38 cellular contexts compared by ENCODE assay signal in genomic region chr1:50066806-50067205, GRCh38. TPM values are rescaled to one million over a fixed set of nuclear protein-coding genes. Genes with fewer than 3 reads are reported as not detected.
"Had no signal": no experiment of that assay in that cellular context is flagged by ENCODE, and none has a peak within 500 bp of the region (broad histone marks: within the 10 kb centered on the region; RNA-seq: fewer than 3 reads in every experiment).

No MANE protein-coding gene starts in this region.

- ATAC-seq: activated CD4-positive, alpha-beta T cell treated with anti-CD3 and anti-CD28 coated beads for 36 hours; activated CD4-positive, CD25-positive, alpha-beta regulatory T cell treated with anti-CD3 and anti-CD28 coated beads, Interleukin-2, amount 50 U/mL, for 24 hours; activated CD8-positive, alpha-beta memory T cell treated with anti-CD3 and anti-CD28 coated beads, Interleukin-2, amount 10 ng/mL, durations not matched to agents 7 days and 5 days; activated CD8-positive, alpha-beta T cell treated with anti-CD3 and anti-CD28 coated beads, Interleukin-2, amount 10 ng/mL, durations not matched to agents 7 days and 5 days; activated naive CD8-positive, alpha-beta T cell treated with anti-CD3 and anti-CD28 coated beads, Interleukin-2, amount 50 U/mL, for 24 hours; body of pancreas; effector memory CD8-positive, alpha-beta T cell; gastroesophageal sphincter; WTC11 had no signal

- H2AFZ ChIP-seq: hepatocyte had no signal

- H3K27me3 ChIP-seq: adrenal gland, body of pancreas, esophagus squamous epithelium, gastroesophageal sphincter, heart right ventricle, hepatocyte had no signal

- H3K27ac ChIP-seq: adrenal gland, body of pancreas, esophagus squamous epithelium, gastroesophageal sphincter, heart right ventricle, hepatocyte, VCaP had no signal

- DNase-seq: activated CD4-positive, alpha-beta memory T cell treated with anti-CD3 and anti-CD28 coated beads for 36 hours; activated CD4-positive, alpha-beta T cell treated with anti-CD3 and anti-CD28 coated beads for 36 hours; activated CD4-positive, alpha-beta T cell treated with anti-CD3 and anti-CD28 coated beads, Interleukin-2, amount 10 ng/mL, durations not matched to agents 24 days and 14 days; activated CD8-positive, alpha-beta memory T cell treated with anti-CD3 and anti-CD28 coated beads, Interleukin-2, amount 10 ng/mL, durations not matched to agents 7 days and 5 days; activated CD8-positive, alpha-beta memory T cell treated with anti-CD3 and anti-CD28 coated beads, Interleukin-2, amount 50 U/mL, for 4 hours; activated CD8-positive, alpha-beta T cell treated with anti-CD3 and anti-CD28 coated beads, Interleukin-2, amount 10 ng/mL, durations not matched to agents 7 days and 5 days; activated effector memory CD4-positive, alpha-beta T cell treated with anti-CD3 and anti-CD28 coated beads, Interleukin-2, amount 50 U/mL, for 16 hours; activated naive CD4-positive, alpha-beta T cell treated with anti-CD3 and anti-CD28 coated beads for 36 hours; activated naive CD8-positive, alpha-beta T cell treated with anti-CD3 and anti-CD28 coated beads for 36 hours; activated naive CD8-positive, alpha-beta T cell treated with anti-CD3 and anti-CD28 coated beads, Interleukin-2, amount 50 U/mL, for 24 hours; activated T-cell treated with anti-CD3 and anti-CD28 coated beads, Interleukin-2, amount 50 U/mL, for 1 hour; activated T-cell treated with anti-CD3 and anti-CD28 coated beads, Interleukin-2, amount 50 U/mL, for 48 hours; adrenal gland; amygdala; aorta; body of pancreas; caudate nucleus; cortex of kidney; dermis blood vessel endothelial cell; effector CD4-positive, alpha-beta T cell; effector memory CD8-positive, alpha-beta T cell; erythroblast; esophagus squamous epithelium; foreskin melanocyte; heart right ventricle; T-helper 2 cell had no signal

- H3K4me1 ChIP-seq: adrenal gland, body of pancreas, esophagus squamous epithelium, gastroesophageal sphincter had no signal

- H3K36me3 ChIP-seq: adrenal gland, esophagus squamous epithelium, gastroesophageal sphincter, heart right ventricle had no signal

- H3K4me3 ChIP-seq: adrenal gland, body of pancreas, esophagus squamous epithelium, gastroesophageal sphincter, heart right ventricle, hepatocyte had no signal

- H3K9me3 ChIP-seq: adrenal gland, body of pancreas, esophagus squamous epithelium, gastroesophageal sphincter, heart right ventricle had no signal

- H3K4me2 ChIP-seq: hepatocyte had no signal

RNA-seq across cellular contexts. Expression of gene ELAVL4, which starts 41.9 kb away (rescaled TPM):
- total RNA-seq: activated CD4-positive, alpha-beta memory T cell treated with anti-CD3 and anti-CD28 coated beads for 36 hours; activated CD4-positive, alpha-beta T cell treated with anti-CD3 and anti-CD28 coated beads for 36 hours; activated CD4-positive, alpha-beta T cell treated with anti-CD3 and anti-CD28 coated beads, Interleukin-2, amount 10 ng/mL, durations not matched to agents 24 days and 14 days; activated CD8-positive, alpha-beta memory T cell treated with anti-CD3 and anti-CD28 coated beads for 36 hours; activated CD8-positive, alpha-beta memory T cell treated with anti-CD3 and anti-CD28 coated beads, Interleukin-2, amount 10 ng/mL, durations not matched to agents 7 days and 5 days; activated CD8-positive, alpha-beta T cell treated with anti-CD3 and anti-CD28 coated beads, Interleukin-2, amount 10 ng/mL, durations not matched to agents 7 days and 5 days; activated naive CD4-positive, alpha-beta T cell treated with anti-CD3 and anti-CD28 coated beads for 36 hours; activated naive CD8-positive, alpha-beta T cell treated with anti-CD3 and anti-CD28 coated beads for 36 hours; activated T-helper 1 cell treated with anti-CD3 and anti-CD28 coated beads, Interleukin-12 subunit alpha, Interleukin-12 subunit beta, Interleukin-2, Interleukin-4 antibody, amounts not matched to agents 30 ng/mL and 10 ng/mL and 1 ng/mL, durations not matched to agents 14 hours and 24 hours and 36 hours; activated T-helper 2 cell treated with anti-CD3 and anti-CD28 coated beads, Interferon-gamma antibody, Interleukin-2, Interleukin-4, amounts not matched to agents 10 μg/mL and 5 μg/mL and 100 μg/mL, durations not matched to agents 14 hours and 24 hours and 36 hours; chondrocyte; dermis blood vessel endothelial cell; esophagus squamous epithelium; fibroblast of lung; fibroblast of villous mesenchyme; glomerular endothelial cell had no signal
- polyA plus RNA-seq: fibroblast of lung had no signal

RNA-seq across cellular contexts. Expression of gene AGBL4, which starts 43.1 kb away (rescaled TPM):
- total RNA-seq: activated CD4-positive, alpha-beta memory T cell treated with anti-CD3 and anti-CD28 coated beads for 36 hours; activated CD4-positive, alpha-beta T cell treated with anti-CD3 and anti-CD28 coated beads for 36 hours; activated CD4-positive, alpha-beta T cell treated with anti-CD3 and anti-CD28 coated beads, Interleukin-2, amount 10 ng/mL, durations not matched to agents 24 days and 14 days; activated CD8-positive, alpha-beta memory T cell treated with anti-CD3 and anti-CD28 coated beads for 36 hours; activated CD8-positive, alpha-beta memory T cell treated with anti-CD3 and anti-CD28 coated beads, Interleukin-2, amount 10 ng/mL, durations not matched to agents 7 days and 5 days; activated CD8-positive, alpha-beta T cell treated with anti-CD3 and anti-CD28 coated beads, Interleukin-2, amount 10 ng/mL, durations not matched to agents 7 days and 5 days; activated naive CD4-positive, alpha-beta T cell treated with anti-CD3 and anti-CD28 coated beads for 36 hours; activated T-helper 1 cell treated with anti-CD3 and anti-CD28 coated beads, Interleukin-12 subunit alpha, Interleukin-12 subunit beta, Interleukin-2, Interleukin-4 antibody, amounts not matched to agents 30 ng/mL and 10 ng/mL and 1 ng/mL, durations not matched to agents 14 hours and 24 hours and 36 hours; activated T-helper 2 cell treated with anti-CD3 and anti-CD28 coated beads, Interferon-gamma antibody, Interleukin-2, Interleukin-4, amounts not matched to agents 10 μg/mL and 5 μg/mL and 100 μg/mL, durations not matched to agents 14 hours and 24 hours and 36 hours; chondrocyte; dermis blood vessel endothelial cell; esophagus squamous epithelium; fibroblast of lung; fibroblast of villous mesenchyme; glomerular endothelial cell had no signal
- polyA plus RNA-seq: aorta, fibroblast of lung had no signal
